31 cellular contexts compared by ENCODE assay signal in the genomic region with DNA sequence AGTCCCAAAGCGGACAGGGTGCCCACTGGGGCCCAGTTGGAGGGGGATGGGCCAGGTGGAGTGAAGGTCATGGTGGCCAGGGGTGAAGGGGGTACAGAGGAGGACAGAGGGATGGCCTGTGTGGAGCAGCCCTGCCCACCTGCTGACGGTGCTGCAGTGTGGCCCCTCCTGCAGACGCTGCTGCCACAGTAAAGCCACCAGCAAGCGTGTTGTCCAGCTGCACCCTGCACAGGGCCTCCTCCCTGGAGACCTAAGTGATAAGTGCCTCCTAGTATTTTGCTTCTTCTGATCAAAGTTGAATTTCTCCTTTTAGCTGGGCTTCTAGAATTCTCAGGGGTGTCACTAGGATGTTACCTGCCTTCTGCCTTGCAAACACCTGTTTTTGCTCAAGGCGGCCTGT.
"Had no signal": no experiment of that assay in that cellular context is flagged by ENCODE, and none has a peak within 500 bp of the region (broad histone marks: within the 10 kb centered on the region; RNA-seq: fewer than 3 reads in every experiment).

No MANE protein-coding gene starts in this region.

- H3K27me3 Mint-ChIP-seq: stimulated activated naive CD8-positive, alpha-beta T cell treated with anti-CD3 and anti-CD28 coated beads, Interleukin-15, Interleukin-2, amounts not matched to agents 100 ng/mL and 50 ng/mL, for 24 hours had no signal

- H3K4me1 ChIP-seq: left lung, lower lobe of right lung, prostate gland, suprapubic skin, tibial artery, uterus had no signal

- H3K9me3 Mint-ChIP-seq: immature natural killer cell; naive thymus-derived CD4-positive, alpha-beta T cell; natural killer cell treated with Interleukin-12 subunit alpha and Interleukin-12 subunit beta and Interleukin-15 and Interleukin-18, amount 100 ng/mL, for 72 hours; stimulated activated naive CD8-positive, alpha-beta T cell treated with anti-CD3 and anti-CD28 coated beads, Interleukin-15, Interleukin-2, amounts not matched to agents 100 ng/mL and 50 ng/mL, for 24 hours had no signal

- H3K27ac Mint-ChIP-seq: immature natural killer cell; naive thymus-derived CD4-positive, alpha-beta T cell; natural killer cell treated with Interleukin-12 subunit alpha and Interleukin-12 subunit beta and Interleukin-15 and Interleukin-18, amount 100 ng/mL, for 72 hours; stimulated activated naive CD8-positive, alpha-beta T cell treated with anti-CD3 and anti-CD28 coated beads, Interleukin-15, Interleukin-2, amounts not matched to agents 100 ng/mL and 50 ng/mL, for 24 hours had no signal

- H3K27ac ChIP-seq: left lung, lower lobe of right lung, neutrophil, ovary, prostate gland, skin epidermis, suprapubic skin, thoracic aorta, tibial artery, uterus had no signal

- H3K9me3 ChIP-seq: left lung, lower lobe of right lung, mucosa of descending colon, neutrophil, ovary, prostate gland, suprapubic skin, thoracic aorta, tibial artery, uterus had no signal

- H3K4me3 Mint-ChIP-seq: immature natural killer cell; naive thymus-derived CD4-positive, alpha-beta T cell; natural killer cell treated with Interleukin-12 subunit alpha and Interleukin-12 subunit beta and Interleukin-15 and Interleukin-18, amount 100 ng/mL, for 72 hours; stimulated activated naive CD8-positive, alpha-beta T cell treated with anti-CD3 and anti-CD28 coated beads, Interleukin-15, Interleukin-2, amounts not matched to agents 100 ng/mL and 50 ng/mL, for 24 hours had no signal

- H3K4me1 Mint-ChIP-seq: immature natural killer cell had no signal

- H3K36me3 ChIP-seq: left lung, lower lobe of right lung, neutrophil, ovary, prostate gland, suprapubic skin, thoracic aorta, tibial artery, uterus had no signal

- H3K27me3 ChIP-seq: neutrophil, ovary, uterus had no signal

- H3K36me3 Mint-ChIP-seq: immature natural killer cell; naive thymus-derived CD4-positive, alpha-beta T cell; natural killer cell treated with Interleukin-12 subunit alpha and Interleukin-12 subunit beta and Interleukin-15 and Interleukin-18, amount 100 ng/mL, for 72 hours had no signal

- H3K4me3 ChIP-seq: left lung, lower lobe of right lung, mucosa of descending colon, ovary, prostate gland, skin epidermis, suprapubic skin, thoracic aorta, tibial artery, uterus had no signal

- ATAC-seq: left colon; left lung; lower lobe of right lung; mucosa of descending colon; naive thymus-derived CD4-positive, alpha-beta T cell; right cardiac atrium; sciatic nerve had no signal

- DNase-seq: hippocampal formation; immature natural killer cell; kidney; left colon; left lung; lower lobe of right lung; mammary epithelial cell; mesendoderm; midbrain; mucosa of descending colon; naive thymus-derived CD4-positive, alpha-beta T cell; occipital lobe; ovary; retina; right cardiac atrium; stimulated activated CD4-positive, alpha-beta T cell treated with anti-CD3 and anti-CD28 coated beads, Interleukin-12 subunit alpha, Interleukin-12 subunit beta, amount 100 ng/mL, for 4 hours; stimulated activated CD4-positive, alpha-beta T cell treated with anti-CD3 and anti-CD28 coated beads, Interleukin-15, amount 100 ng/mL, for 24 hours; stimulated activated CD4-positive, alpha-beta T cell treated with anti-CD3 and anti-CD28 coated beads, Interleukin-2, amount 100 ng/mL, for 24 hours; stimulated activated CD4-positive, alpha-beta T cell treated with anti-CD3 and anti-CD28 coated beads, Interleukin-4, amount 100 ng/mL, for 1 hour; stimulated activated naive CD4-positive, alpha-beta T cell; trophoblast cell; uterus had no signal
